Comparison of ENCODE assay signal across 19 cellular contexts in genomic region chr2:147356157-147356556, GRCh38.
"Had no signal": no experiment of that assay in that cellular context is flagged by ENCODE, and none has a peak within 500 bp of the region (broad histone marks: within the 10 kb centered on the region; RNA-seq: fewer than 3 reads in every experiment).

No MANE protein-coding gene starts in this region.

- H3K9me3 Mint-ChIP-seq: activated naive CD4-positive, alpha-beta T cell treated with anti-CD3 and anti-CD28 coated beads, Interleukin-2, amount 50 U/mL, for 24 hours; activated T-cell treated with anti-CD3 and anti-CD28 coated beads, Interleukin-2, amount 50 U/mL, for 4 hours; neural crest cell; T-helper 1 cell treated with Interleukin-12 subunit alpha and Interleukin-12 subunit beta and Interleukin-4 antibody, amounts not matched to agents 30 μg/mL and 1 μg/mL, for 36 hours had no signal

- H3K27ac Mint-ChIP-seq: activated naive CD4-positive, alpha-beta T cell treated with anti-CD3 and anti-CD28 coated beads, Interleukin-2, amount 50 U/mL, for 24 hours; stimulated activated naive B cell treated with anti-CD40 and anti-IgM and Interleukin-4, amounts not matched to agents 10 μg/mL and 1 μg/mL and 100 μg/mL, for 72 hours; T-helper 1 cell treated with Interleukin-12 subunit alpha and Interleukin-12 subunit beta and Interleukin-4 antibody, amounts not matched to agents 30 μg/mL and 1 μg/mL, for 36 hours had no signal

- H3K9ac ChIP-seq: parathyroid adenoma had no signal

- H3K9me3 ChIP-seq: left lung, thyroid gland had no signal

- H3K27me3 Mint-ChIP-seq: activated naive CD4-positive, alpha-beta T cell treated with anti-CD3 and anti-CD28 coated beads, Interleukin-2, amount 50 U/mL, for 24 hours; brain; stimulated activated naive B cell treated with anti-CD40 and anti-IgM and Interleukin-4, amounts not matched to agents 10 μg/mL and 1 μg/mL and 100 μg/mL, for 72 hours had no signal

- H3K4me3 ChIP-seq: left lung, thyroid gland had no signal

- H2AFZ ChIP-seq: parathyroid adenoma had no signal

- H3K4me1 Mint-ChIP-seq: activated naive CD4-positive, alpha-beta T cell treated with anti-CD3 and anti-CD28 coated beads, Interleukin-2, amount 50 U/mL, for 24 hours; stimulated activated naive B cell treated with anti-CD40 and anti-IgM and Interleukin-4, amounts not matched to agents 10 μg/mL and 1 μg/mL and 100 μg/mL, for 72 hours had no signal

- H3K4me1 ChIP-seq: left lung, parathyroid adenoma, thyroid gland had no signal

- ATAC-seq: activated T-cell treated with anti-CD3 and anti-CD28 coated beads, Interleukin-2, amount 50 U/mL, for 4 hours; left lung; stimulated activated naive B cell treated with anti-CD40 and anti-IgM and Interleukin-4, amounts not matched to agents 10 μg/mL and 1 μg/mL and 100 μg/mL, for 72 hours had no signal

- H3K4me3 Mint-ChIP-seq: activated naive CD4-positive, alpha-beta T cell treated with anti-CD3 and anti-CD28 coated beads, Interleukin-2, amount 50 U/mL, for 24 hours; activated T-cell treated with anti-CD3 and anti-CD28 coated beads, Interleukin-2, amount 50 U/mL, for 4 hours; brain; neural crest cell; stimulated activated naive B cell treated with anti-CD40 and anti-IgM and Interleukin-4, amounts not matched to agents 10 μg/mL and 1 μg/mL and 100 μg/mL, for 72 hours; T-helper 1 cell treated with Interleukin-12 subunit alpha and Interleukin-12 subunit beta and Interleukin-4 antibody, amounts not matched to agents 30 μg/mL and 1 μg/mL, for 36 hours had no signal

- H3K27me3 ChIP-seq: left lung, thyroid gland had no signal

- H3K36me3 Mint-ChIP-seq: activated naive CD4-positive, alpha-beta T cell treated with anti-CD3 and anti-CD28 coated beads, Interleukin-2, amount 50 U/mL, for 24 hours; brain; stimulated activated naive B cell treated with anti-CD40 and anti-IgM and Interleukin-4, amounts not matched to agents 10 μg/mL and 1 μg/mL and 100 μg/mL, for 72 hours had no signal

- DNase-seq: activated CD4-positive, alpha-beta T cell treated with anti-CD3 and anti-CD28 coated beads, Interleukin-2, amount 50 U/mL, for 48 hours; activated effector memory CD4-positive, alpha-beta T cell treated with anti-CD3 and anti-CD28 coated beads, Interleukin-2, amount 50 U/mL, for 16 hours; activated T-cell treated with anti-CD3 and anti-CD28 coated beads, Interleukin-2, amount 50 U/mL, for 4 hours; amniotic stem cell; effector CD8-positive, alpha-beta T cell; foreskin fibroblast; hippocampal formation; kidney; left lung; mesenchymal stem cell; retina; stimulated activated naive B cell treated with anti-CD40 and anti-IgM and Interleukin-4, amounts not matched to agents 10 μg/mL and 1 μg/mL and 100 μg/mL, for 72 hours; thyroid gland; WERI-Rb-1 had no signal

- H3K79me2 ChIP-seq: parathyroid adenoma had no signal

- H3K27ac ChIP-seq: left lung, parathyroid adenoma, thyroid gland, WERI-Rb-1 had no signal

- H3K36me3 ChIP-seq: left lung, thyroid gland, WERI-Rb-1 had no signal
